ENCODE assay signal across 9 cellular contexts in the genomic region with DNA sequence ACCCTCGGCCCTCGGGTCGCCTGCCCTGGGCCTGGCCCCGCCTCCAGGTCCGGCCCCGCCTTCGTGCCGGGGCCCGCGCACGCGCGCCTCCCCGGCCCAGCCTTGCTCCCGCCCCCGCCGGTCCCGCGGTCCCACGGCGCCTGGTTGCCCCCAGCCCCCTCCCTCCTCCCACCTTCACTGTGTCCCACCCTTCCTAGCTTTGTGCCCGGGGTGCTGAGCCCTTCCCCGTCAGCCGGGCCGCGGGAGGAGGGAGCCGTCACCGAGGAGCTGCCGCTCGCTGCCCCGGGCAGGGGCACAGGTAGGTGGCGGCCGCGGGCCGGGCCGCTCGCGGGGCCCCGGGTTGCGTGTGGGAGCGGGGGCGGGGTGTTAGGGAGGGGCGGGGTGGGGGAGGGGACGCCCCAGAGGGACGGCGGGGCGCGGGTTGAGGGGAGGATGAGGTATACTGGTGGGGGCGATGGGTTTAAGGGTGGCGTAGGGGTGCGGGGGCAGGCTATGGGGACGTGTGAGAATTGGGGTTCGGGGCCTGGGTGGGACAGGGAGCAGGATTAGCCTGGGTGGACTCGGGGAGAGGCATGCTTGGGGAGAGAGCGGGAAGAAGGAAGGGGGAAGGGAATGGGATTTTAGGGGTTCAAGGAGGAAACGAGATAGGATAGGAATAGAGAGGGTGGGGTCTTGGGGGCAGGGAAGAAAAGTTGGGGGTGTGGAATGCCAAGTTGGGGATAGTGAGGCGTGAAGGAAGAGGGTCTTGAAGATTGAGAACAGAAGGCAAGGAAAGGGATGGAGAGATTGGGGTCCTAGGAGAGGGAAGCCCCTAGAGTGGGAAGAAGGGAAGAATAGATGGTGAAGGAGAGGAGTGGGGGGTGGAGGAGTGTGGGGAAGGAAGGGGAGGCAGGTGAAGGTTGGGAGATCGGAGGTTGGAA. TPM values are rescaled to one million over a fixed set of nuclear protein-coding genes. Genes with fewer than 3 reads are reported as not detected.
A peak's percentile ranks its signal among the peaks of the same experiment; 100 is the strongest.
DNase-seq lines count a peak whose midpoint lies in the region; ATAC-seq, FAIRE-seq and TF ChIP-seq lines count a peak whose summit lies in the region.
"Had no signal": no experiment of that assay in that cellular context is flagged by ENCODE, and none has a peak within 500 bp of the region (broad histone marks: within the 10 kb centered on the region; RNA-seq: fewer than 3 reads in every experiment).

A gene with protein sequence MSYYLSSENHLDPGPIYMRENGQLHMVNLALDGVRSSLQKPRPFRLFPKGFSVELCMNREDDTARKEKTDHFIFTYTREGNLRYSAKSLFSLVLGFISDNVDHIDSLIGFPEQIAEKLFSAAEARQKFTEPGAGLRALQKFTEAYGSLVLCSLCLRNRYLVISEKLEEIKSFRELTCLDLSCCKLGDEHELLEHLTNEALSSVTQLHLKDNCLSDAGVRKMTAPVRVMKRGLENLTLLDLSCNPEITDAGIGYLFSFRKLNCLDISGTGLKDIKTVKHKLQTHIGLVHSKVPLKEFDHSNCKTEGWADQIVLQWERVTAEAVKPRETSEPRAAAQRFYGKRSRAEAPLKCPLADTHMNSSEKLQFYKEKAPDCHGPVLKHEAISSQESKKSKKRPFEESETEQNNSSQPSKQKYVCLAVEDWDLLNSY (plus strand): TSS at position 99 of the 920 bp plus-strand sequence. CDS start 5,650 bp downstream, outside the sequence.

- peak within 1 kb of the TSS; percentile 77; the same call in 1 of the 2 replicates for H2BK5ac ChIP-seq in H1 (ENCODE audit: low read depth, low read length)

- TF ChIP-seq EP300 in H1 (IDR thresholded peaks at IDR 0.05; ENCODE audit: borderline replicate concordance in 1 of 2, low read depth in 2 of 2, low read length in 2 of 2), result no peak

- H2AFZ ChIP-seq in H1 (ENCODE audit: low read length), result no peak within 1 kb of the TSS; the same call in 1 of the 2 replicates

- H3K9me3 ChIP-seq in Caco-2 (no peaks in the 10 kb centered on the region), RWPE2 (ENCODE audit: severe bottlenecking) (no peaks in the 10 kb centered on the region), H1 (ENCODE audit: insufficient read depth in 2 of 2, low read depth in 1 of 2, low read length in 1 of 2) (no peaks in the 10 kb centered on the region), mucosa of rectum (ENCODE audit: control insufficient read depth in 2 of 2, low read length in 2 of 2) (no peaks in the 10 kb centered on the region)

- no peak within 1 kb of the TSS for H3K4ac ChIP-seq in H1 (replicated peaks; ENCODE audit: insufficient read length, low read depth, low read length)

- H2BK20ac ChIP-seq in H1 (ENCODE audit: low read length), result no peak within 1 kb of the TSS

- peak within 1 kb of the TSS; percentile 94 for H3K4me3 Mint-ChIP-seq in Caco-2 (ENCODE audit: unreplicated experiment)

- H3K23ac ChIP-seq in H1 (ENCODE audit: insufficient read length), result no peak within 1 kb of the TSS

- H3K14ac ChIP-seq in H1 (ENCODE audit: insufficient read length), result no peak within 1 kb of the TSS

- no TSS peak for BruUV-seq in Caco-2 (replicated peaks; lab: Mats Ljungman, UMichigan)

- no peak within 1 kb of the TSS; the same call in 1 of the 2 replicates for H2BK12ac ChIP-seq in H1 (ENCODE audit: low read depth, low read length)

- H4K20me1 ChIP-seq in H1 (replicated peaks in 1 of 2; ENCODE audit: control insufficient read depth in 1 of 2, insufficient read depth in 2 of 2, low read length in 2 of 2), result peaks cover 7 to 10% of the 10 kb centered on the region in 2 experiments

- H3K79me1 ChIP-seq in H1 (ENCODE audit: low read depth, low read length), result peaks cover 16% of the 10 kb centered on the region

- H4K91ac ChIP-seq in H1 (replicated peaks; ENCODE audit: insufficient read length, low read length), result peak within 1 kb of the TSS; percentile 2

- H3K27me3 Mint-ChIP-seq in Caco-2 (ENCODE audit: insufficient read depth, unreplicated experiment), result no peaks in the 10 kb centered on the region

- CTCF ChIA-PET in Caco-2 (lab: Charles Lee) (interaction anchor here (0.6 to 3.9 kb wide), 14 partner anchors 10 to 855 kb away, joined by 3 to 17 read pairs (median 8); a partner anchor contains a TSS), H1 (lab: Charles Lee; ENCODE audit: partially characterized antibody) (interaction anchor here (0.8 to 7.6 kb wide), 11 partner anchors 10 to 87 kb away, joined by 3 to 123 read pairs (median 19); no protein-coding TSS in a partner anchor)

- no peak for TF ChIP-seq POLR2A in H1 (IDR thresholded peaks at IDR 0.05; ENCODE audit: control extremely low read depth in 1 of 2, low read depth in 2 of 2, low read length in 2 of 2)

- H3K27ac Mint-ChIP-seq in Caco-2 (ENCODE audit: unreplicated experiment), result peak within 1 kb of the TSS; percentile 89

- H3K79me2 ChIP-seq in H1 (ENCODE audit: control insufficient read depth in 1 of 2, insufficient read depth in 2 of 2, low read length in 2 of 2), result peaks cover 3 to 54% of the 10 kb centered on the region in 2 experiments; a peak in 2 of 4 replicates

- FAIRE-seq in H1 (lab: Jason Lieb, UNC), result no peak
- FAIRE-seq: islet of Langerhans had no signal

- H3K9ac ChIP-seq in H1 (replicated peaks in 1 of 4; ENCODE audit: extremely low read depth in 1 of 4, low read depth in 3 of 4, low read length in 3 of 4), result peak within 1 kb of the TSS; percentile 45 to 79 (median 68)
- peak within 1 kb of the TSS; percentile 73 to 75 for H3K9ac ChIP-seq in mucosa of rectum (ENCODE audit: low read depth in 1 of 2, low read length in 2 of 2)

- H4K5ac ChIP-seq in H1 (ENCODE audit: insufficient read length, low read depth, low read length), result peak within 1 kb of the TSS; percentile 88

- H3K27ac ChIP-seq in RWPE2 (ENCODE audit: poor library complexity, severe bottlenecking) (peak within 1 kb of the TSS; percentile 73), H1 (ENCODE audit: low read depth, low read length) (peak within 1 kb of the TSS; percentile 49; the same call in 1 of the 2 replicates), mucosa of rectum (ENCODE audit: low read depth in 2 of 2, low read length in 2 of 2) (peak within 1 kb of the TSS; percentile 89 to 94)

- H3K27me3 ChIP-seq in Caco-2 (replicated peaks; ENCODE audit: control insufficient read depth, insufficient read depth, low read length), result no peaks in the 10 kb centered on the region
- no peaks in the 10 kb centered on the region for H3K27me3 ChIP-seq in RWPE2 (ENCODE audit: insufficient read depth, poor library complexity, severe bottlenecking)
- H3K27me3 ChIP-seq in H1 (replicated peaks in 1 of 4; ENCODE audit: control insufficient read depth in 3 of 4, extremely low read depth in 1 of 4, insufficient read depth in 3 of 4, low read length in 3 of 4), result no peaks in the 10 kb centered on the region
- no peaks in the 10 kb centered on the region for H3K27me3 ChIP-seq in mucosa of rectum (ENCODE audit: control insufficient read depth in 2 of 2, insufficient read depth in 2 of 2, low read length in 2 of 2)

- ATAC-seq in GM18873 (IDR thresholded peaks at IDR 0.05; ENCODE audit: low FRiP score, unreplicated experiment) (peak; percentile 38), HG03064 (IDR thresholded peaks at IDR 0.05; ENCODE audit: low read depth, unreplicated experiment) (peak; percentile 66), RWPE2 (ENCODE audit: low read depth) (peak; percentile 70)

- H3K4me1 Mint-ChIP-seq in Caco-2 (ENCODE audit: low read depth, unreplicated experiment), result peaks cover 30% of the 10 kb centered on the region

- peak within 1 kb of the TSS; percentile 82 to 96 for H3K4me2 ChIP-seq in H1 (ENCODE audit: insufficient read depth in 1 of 2, low read depth in 2 of 2, low read length in 2 of 2)

- POLR2A ChIA-PET in Caco-2 (lab: Charles Lee), result interaction anchor here (0.5 to 1.7 kb wide), 9 partner anchors 10 to 106 kb away, joined by 3 to 13 read pairs (median 7); a partner anchor contains a TSS
- POLR2A ChIA-PET in H1 (lab: Charles Lee; ENCODE audit: partially characterized antibody), result interaction anchor here (0.6 to 2.1 kb wide), 7 partner anchors 13 to 85 kb away, joined by 3 to 7 read pairs (median 3); no protein-coding TSS in a partner anchor

- peak within 1 kb of the TSS; percentile 91 for H3K4me3 ChIP-seq in Caco-2 (ENCODE audit: low read depth, low read length)
- H3K4me3 ChIP-seq in RWPE2 (ENCODE audit: severe bottlenecking), result peak within 1 kb of the TSS; percentile 75
- peak within 1 kb of the TSS; percentile 77 to 98 (median 79) for H3K4me3 ChIP-seq in H1 (ENCODE audit: extremely low read depth in 1 of 4, insufficient read depth in 2 of 4, low read depth in 3 of 4, low read length in 4 of 4)
- peak within 1 kb of the TSS; percentile 86 for H3K4me3 ChIP-seq in mucosa of rectum (ENCODE audit: low read length in 2 of 2)

- TF ChIP-seq CTCF in Caco-2 (IDR thresholded peaks at IDR 0.05; ENCODE audit: insufficient read depth in 1 of 2, low read depth in 1 of 2, low read length in 1 of 2, severe bottlenecking in 1 of 2, unreplicated experiment in 1 of 2), result no peak
- TF ChIP-seq CTCF in RWPE2 (IDR thresholded peaks at IDR 0.05; ENCODE audit: poor library complexity, severe bottlenecking), result peak; percentile 47
- TF ChIP-seq CTCF in H1 (IDR thresholded peaks at IDR 0.05; ENCODE audit: control extremely low read depth in 1 of 3, insufficient read depth in 1 of 3, low read depth in 1 of 3, low read length in 3 of 3), result peak in 1 of 3 experiments; percentile 7; a peak in 1 of 4 replicates

- H4K8ac ChIP-seq in H1 (ENCODE audit: extremely low read depth, insufficient read depth, low read length), result peak within 1 kb of the TSS; percentile 61

- intact Hi-C loops in Caco-2 (cut with micrococcal nuclease; ENCODE audit: unreplicated experiment), result no loop called here

- no peaks in the 10 kb centered on the region for H3K9me3 Mint-ChIP-seq in Caco-2 (ENCODE audit: unreplicated experiment)

- DNase-seq in Caco-2, result no peak
- DNase-seq in RWPE2 (ENCODE audit: low spot score), result no peak
- DNase-seq in H1 (ENCODE audit: low read depth in 1 of 2, low spot score in 2 of 2), result peak in 1 of 2 experiments; percentile 34
- DNase-seq in DMS114 treated with DMSO at 0.1 percent for 48 hours (lab: John Stamatoyannopoulos, UW; ENCODE audit: unreplicated experiment), result no peak
- no peak for DNase-seq in globus pallidus (ENCODE audit: low spot score)

- peak within 1 kb of the TSS; percentile 35 for H3K56ac ChIP-seq in H1 (replicated peaks; ENCODE audit: insufficient read length, low read depth, low read length)

- peaks cover 14% of the 10 kb centered on the region for H3K23me2 ChIP-seq in H1 (ENCODE audit: low read depth, low read length)

- H3K18ac ChIP-seq in H1 (ENCODE audit: extremely low read depth, low read length), result peak within 1 kb of the TSS; percentile 93

- TF ChIP-seq RAD21 in H1 (IDR thresholded peaks at IDR 0.05 in 1 of 2, conservative IDR thresholded peaks at IDR 0.05 in 1 of 2; ENCODE audit: low read depth in 2 of 2, low read length in 2 of 2), result no peak; a peak in 1 of 4 replicates

- H3K36me3 ChIP-seq in Caco-2 (ENCODE audit: control insufficient read depth, insufficient read depth, low read length) (no peaks in the 10 kb centered on the region), RWPE2 (ENCODE audit: low read depth) (peaks cover 36% of the 10 kb centered on the region), H1 (ENCODE audit: control insufficient read depth in 2 of 4, insufficient read depth in 4 of 4, low read length in 3 of 4) (no peaks in the 10 kb centered on the region; a peak in 2 of 8 replicates), mucosa of rectum (ENCODE audit: control insufficient read depth in 2 of 2, insufficient read depth in 2 of 2, low read length in 2 of 2) (no peaks in the 10 kb centered on the region)

- 8% methylated on average over 8 of the region's 58 CpGs; no CpG with 5 or more reads in 1 of the 2 experiments for WGBS in H1 (ENCODE audit: extremely low coverage in 1 of 2, insufficient coverage in 1 of 2, insufficient read length in 1 of 2, insufficient replicate concordance in 2 of 2, low coverage in 1 of 2, low lambda C conversion rate in 2 of 2, missing lambda C conversion rate in 1 of 2), 2 experiments

- H3K36me3 Mint-ChIP-seq in Caco-2 (ENCODE audit: insufficient read depth, unreplicated experiment), result peaks cover 20% of the 10 kb centered on the region

- no peak within 1 kb of the TSS for H2BK120ac ChIP-seq in H1 (replicated peaks; ENCODE audit: low read depth, low read length)

- H3K4me1 ChIP-seq in Caco-2 (peaks cover 25% of the 10 kb centered on the region), RWPE2 (ENCODE audit: insufficient read depth, poor library complexity, severe bottlenecking) (peaks cover 4% of the 10 kb centered on the region), H1 (replicated peaks in 1 of 4; ENCODE audit: control insufficient read depth in 3 of 4, insufficient read depth in 4 of 4, low read length in 3 of 4) (peaks cover 4 to 18% (median 13%) of the 10 kb centered on the region in 4 experiments), mucosa of rectum (ENCODE audit: control insufficient read depth in 2 of 2, insufficient read depth in 2 of 2, low read length in 2 of 2) (peaks cover 6 to 8% of the 10 kb centered on the region in 2 donors)

- no peak within 1 kb of the TSS for H2AK5ac ChIP-seq in H1 (ENCODE audit: low read depth, low read length)

- H2BK15ac ChIP-seq in H1 (ENCODE audit: low read length), result peak within 1 kb of the TSS; percentile 41; the same call in 1 of the 2 replicates

RNA-seq across cellular contexts. Expression of the gene that starts here (rescaled TPM):
- 38.1 and 38.9 TPM in 2 replicates for total RNA-seq in Caco-2 (2022)
- 54.1 and 54.6 TPM in 2 replicates for total RNA-seq in H1 (2021; fragmentation: NEBNext Ultra II Directional; extraction: Animal tissue kit (Norgen Biotek cat#: 25700))
- 30.4 and 38.2 TPM in 2 replicates for polyA plus RNA-seq in H1 (2011; rRNA removed)
- 45.0 TPM for polyA plus RNA-seq in H1 (2011; cell fraction: cytosol; rRNA removed)
- 29.2 TPM for polyA plus RNA-seq in H1 (2011; cell fraction: nucleus; rRNA removed)
- polyA plus RNA-seq in H1 (2012, experiment 1 of 2), result 48.6 to 70.3 TPM (median 52.5 TPM) in 4 replicates
- polyA plus RNA-seq in H1 (2012, experiment 2 of 2), result 52.2 TPM
- polyA plus RNA-seq in H1 (2013, experiment 1 of 2), result 31.2 TPM
- 29.3 TPM for polyA plus RNA-seq in H1 (2013, experiment 2 of 2)
- polyA minus RNA-seq in H1 (2011; rRNA and poly(A)+ RNA removed), result 42.0 and 44.6 TPM in 2 replicates
- 24.8 TPM for polyA minus RNA-seq in H1 (2011; cell fraction: cytosol; rRNA and poly(A)+ RNA removed)
- polyA minus RNA-seq in H1 (2011; cell fraction: nucleus; rRNA and poly(A)+ RNA removed), result 18.2 TPM
